18 cellular contexts compared by ENCODE assay signal in genomic region chrX:39903343-39903742, GRCh38.
DNase-seq lines count a peak whose midpoint lies in the region; FAIRE-seq and TF ChIP-seq lines count a peak whose summit lies in the region.
"Had no signal": no experiment of that assay in that cellular context is flagged by ENCODE, and none has a peak within 500 bp of the region (broad histone marks: within the 10 kb centered on the region; RNA-seq: fewer than 3 reads in every experiment).

No MANE protein-coding gene starts in this region.

- no peak overlapping the region for H2AFZ ChIP-seq in astrocyte (ENCODE audit: low read depth, low read length)

- intact Hi-C loops in A673 (cut with micrococcal nuclease; ENCODE audit: unreplicated experiment), result loop anchor here (10.0 kb wide), 1 partner anchor 271 kb away; no protein-coding TSS in a partner anchor

- H3K36me3 Mint-ChIP-seq in astrocyte (ENCODE audit: low read depth, unreplicated experiment), result no peaks in the 10 kb centered on the region
- H3K36me3 Mint-ChIP-seq: activated naive CD4-positive, alpha-beta T cell treated with anti-CD3 and anti-CD28 coated beads, Interleukin-2, amount 50 U/mL, for 24 hours had no signal

- DNase-seq in AG09319 (ENCODE audit: extremely low read depth, low read depth) (peak; percentile 23), GM12892 (ENCODE audit: insufficient read length) (no peak), astrocyte (ENCODE audit: low read depth) (peak; percentile 83), iris pigment epithelial cell (ENCODE audit: low read depth) (peak; percentile 70), A673 (ENCODE audit: low spot score) (no peak), iPS-NIHi11 (ENCODE audit: low spot score) (no peak), NCI-H1694 (lab: John Stamatoyannopoulos, UW) (no peak)
- DNase-seq in stimulated activated CD4-positive, alpha-beta T cell treated with anti-CD3 and anti-CD28 coated beads, Interleukin-12 subunit alpha, Interleukin-12 subunit beta, amount 100 ng/mL, for 4 hours, result no peak
- DNase-seq: cortex of kidney, Kasumi-1, NCI-H2081, SJCRH30, stomach had no signal

- H3K27ac ChIP-seq in astrocyte (ENCODE audit: low read depth, low read length) (peak overlapping the region; percentile 19), A673 (ENCODE audit: low read depth, low read length, poor library complexity, severe bottlenecking) (no peak overlapping the region)
- H3K27ac ChIP-seq: foreskin keratinocyte, SJCRH30, skin epidermis, stomach had no signal

- TF ChIP-seq POLR2A in GM12892 (IDR thresholded peaks at IDR 0.05; ENCODE audit: low read depth, low read length), result no peak

- H3K79me2 ChIP-seq in astrocyte (ENCODE audit: insufficient read depth, low read length), result no peaks in the 10 kb centered on the region

- no peaks in the 10 kb centered on the region for H3K27me3 ChIP-seq in astrocyte (ENCODE audit: insufficient read depth, low read length)
- no peaks in the 10 kb centered on the region for H3K27me3 ChIP-seq in A673 (replicated peaks; ENCODE audit: insufficient read depth, low read depth, low read length, poor library complexity)
- H3K27me3 ChIP-seq: foreskin keratinocyte, SJCRH30, stomach had no signal

- H3K9me3 Mint-ChIP-seq in astrocyte (ENCODE audit: unreplicated experiment), result no peaks in the 10 kb centered on the region
- H3K9me3 Mint-ChIP-seq: activated naive CD4-positive, alpha-beta T cell treated with anti-CD3 and anti-CD28 coated beads, Interleukin-2, amount 50 U/mL, for 24 hours had no signal

- peaks cover 31% of the 10 kb centered on the region for H3K4me1 ChIP-seq in astrocyte (ENCODE audit: insufficient read depth, low read length)
- peaks cover 17% of the 10 kb centered on the region for H3K4me1 ChIP-seq in A673 (ENCODE audit: insufficient read depth, low read length, poor library complexity, severe bottlenecking)

- H3K27me3 Mint-ChIP-seq in astrocyte (ENCODE audit: low read depth, unreplicated experiment), result peaks cover 4% of the 10 kb centered on the region
- H3K27me3 Mint-ChIP-seq: activated naive CD4-positive, alpha-beta T cell treated with anti-CD3 and anti-CD28 coated beads, Interleukin-2, amount 50 U/mL, for 24 hours had no signal

- CTCF ChIA-PET in A673 (lab: Charles Lee), result no interaction called here

- H3K9me3 ChIP-seq in astrocyte (ENCODE audit: insufficient read depth, low read depth, low read length) (no peaks in the 10 kb centered on the region), A673 (ENCODE audit: low read depth, low read length, poor library complexity, severe bottlenecking) (no peaks in the 10 kb centered on the region)
- H3K9me3 ChIP-seq: SJCRH30, stomach had no signal

- FAIRE-seq in GM12892 (lab: Jason Lieb, UNC) (peak; percentile 44), astrocyte (lab: Jason Lieb, UNC) (peak; percentile 77)
- FAIRE-seq: D721Med had no signal

- H3K36me3 ChIP-seq in astrocyte (ENCODE audit: insufficient read depth, low read length), result no peaks in the 10 kb centered on the region
- no peaks in the 10 kb centered on the region for H3K36me3 ChIP-seq in A673 (ENCODE audit: insufficient read depth, low read length, poor library complexity, severe bottlenecking)
- H3K36me3 ChIP-seq: SJCRH30, stomach had no signal

- BruUV-seq in A673 (replicated peaks; lab: Mats Ljungman, UMichigan), result no TSS peak

- H3K4me2 ChIP-seq in astrocyte (ENCODE audit: low read length), result no peak overlapping the region

- H3K27ac Mint-ChIP-seq in astrocyte (ENCODE audit: unreplicated experiment), result peak overlapping the region; percentile 72
- H3K27ac Mint-ChIP-seq: activated naive CD4-positive, alpha-beta T cell treated with anti-CD3 and anti-CD28 coated beads, Interleukin-2, amount 50 U/mL, for 24 hours had no signal

- H4K20me1 ChIP-seq in astrocyte (ENCODE audit: insufficient read depth, low read length), result no peaks in the 10 kb centered on the region

- H3K9ac ChIP-seq in astrocyte (ENCODE audit: low read length), result no peak overlapping the region

- H3K4me3 ChIP-seq in astrocyte (ENCODE audit: insufficient read depth, low read depth, low read length) (no peak overlapping the region), A673 (ENCODE audit: low read depth, low read length, poor library complexity, severe bottlenecking) (no peak overlapping the region)
- H3K4me3 ChIP-seq: lung, SJCRH30, skin epidermis, stomach had no signal

- POLR2A ChIA-PET in A673 (lab: Charles Lee; ENCODE audit: low non-redundant PET), result no interaction called here

- TF ChIP-seq CTCF in AG09319 (IDR thresholded peaks at IDR 0.05; ENCODE audit: low read depth, low read length) (no peak), astrocyte (IDR thresholded peaks at IDR 0.05; ENCODE audit: insufficient read depth, low read depth, low read length) (no peak), A673 (conservative IDR thresholded peaks at IDR 0.05; ENCODE audit: low read depth, low read length) (no peak)

- H3K4me1 Mint-ChIP-seq in astrocyte (ENCODE audit: low read depth, unreplicated experiment), result peaks cover 22% of the 10 kb centered on the region

- H3K4me3 Mint-ChIP-seq in astrocyte (ENCODE audit: unreplicated experiment), result no peak overlapping the region
- H3K4me3 Mint-ChIP-seq: activated naive CD4-positive, alpha-beta T cell treated with anti-CD3 and anti-CD28 coated beads, Interleukin-2, amount 50 U/mL, for 24 hours had no signal

Comparison
In these comparisons a context has a peak if more than half of its experiments do, and no peak if none do; other contexts are left out.
1. DNase-seq: peak in AG09319 (single experiment), astrocyte (single experiment) and iris pigment epithelial cell (single experiment); none in GM12892 (single experiment), A673 (single experiment), stimulated activated CD4-positive, alpha-beta T cell treated with anti-CD3 and anti-CD28 coated beads, Interleukin-12 subunit alpha, Interleukin-12 subunit beta, amount 100 ng/mL, for 4 hours (single experiment), iPS-NIHi11 (single experiment) and NCI-H1694 (single experiment).